Comparison of ENCODE assay signal across 12 cellular contexts in genomic region chr11:130634981-130635473, GRCh38.
DNase-seq lines count a peak whose midpoint lies in the region; ATAC-seq and TF ChIP-seq lines count a peak whose summit lies in the region.
"Had no signal": no experiment of that assay in that cellular context is flagged by ENCODE, and none has a peak within 500 bp of the region (broad histone marks: within the 10 kb centered on the region; RNA-seq: fewer than 3 reads in every experiment).

No MANE protein-coding gene starts in this region.

- ATAC-seq in HG03439 (IDR thresholded peaks at IDR 0.05; ENCODE audit: unreplicated experiment): peak; percentile 38
- ATAC-seq in WTC11: no peak; the same call in 1 of the 2 replicates
- ATAC-seq in GM18868 (IDR thresholded peaks at IDR 0.05; ENCODE audit: unreplicated experiment): no peak
- no peak for ATAC-seq in HG03469 (IDR thresholded peaks at IDR 0.05; ENCODE audit: unreplicated experiment)
- ATAC-seq: naive thymus-derived CD4-positive, alpha-beta T cell had no signal

- no peaks in the 10 kb centered on the region for H3K36me3 Mint-ChIP-seq in WTC11

- CTCF ChIA-PET in WTC11 (lab: Charles Lee): no interaction called here

- no peaks in the 10 kb centered on the region for H3K36me3 ChIP-seq in WERI-Rb-1
- H3K36me3 ChIP-seq: cardiac muscle cell had no signal

- no peaks in the 10 kb centered on the region for H3K9me3 Mint-ChIP-seq in WTC11
- H3K9me3 Mint-ChIP-seq: stimulated activated naive CD8-positive, alpha-beta T cell treated with anti-CD3 and anti-CD28 coated beads, Interleukin-15, Interleukin-2, amounts not matched to agents 100 ng/mL and 50 ng/mL, for 24 hours had no signal

- H3K4me3 Mint-ChIP-seq in WTC11: no peak overlapping the region
- H3K4me3 Mint-ChIP-seq: stimulated activated naive CD8-positive, alpha-beta T cell treated with anti-CD3 and anti-CD28 coated beads, Interleukin-15, Interleukin-2, amounts not matched to agents 100 ng/mL and 50 ng/mL, for 24 hours had no signal

- no peak overlapping the region for H3K27ac Mint-ChIP-seq in WTC11
- H3K27ac Mint-ChIP-seq: stimulated activated naive CD8-positive, alpha-beta T cell treated with anti-CD3 and anti-CD28 coated beads, Interleukin-15, Interleukin-2, amounts not matched to agents 100 ng/mL and 50 ng/mL, for 24 hours had no signal

- no peaks in the 10 kb centered on the region for H3K27me3 ChIP-seq in WERI-Rb-1 (ENCODE audit: insufficient read depth, low read depth, severe bottlenecking)
- H3K27me3 ChIP-seq: cardiac muscle cell had no signal

- no peaks in the 10 kb centered on the region; the same call in 1 of the 2 replicates for H3K27me3 Mint-ChIP-seq in WTC11 (ENCODE audit: low read depth)

- no peaks in the 10 kb centered on the region for H3K9me3 ChIP-seq in WERI-Rb-1 (ENCODE audit: severe bottlenecking)

- DNase-seq in AG10803 (ENCODE audit: low read depth): peak; percentile 67
- no peak for DNase-seq in WTC11 (ENCODE audit: low spot score)
- DNase-seq in iPS-NIHi7 (ENCODE audit: extremely low spot score): peak; percentile 39
- DNase-seq in NCI-H526 treated with DMSO at 0.1 percent for 48 hours (lab: John Stamatoyannopoulos, UW): no peak
- no peak for DNase-seq in WERI-Rb-1
- DNase-seq: GDM1; naive thymus-derived CD4-positive, alpha-beta T cell had no signal

- POLR2A ChIA-PET in WTC11 (lab: Charles Lee): no interaction called here

- TF ChIP-seq CTCF in AG10803 (conservative IDR thresholded peaks at IDR 0.05; ENCODE audit: low read length) (no peak), WTC11 (IDR thresholded peaks at IDR 0.05) (no peak), WERI-Rb-1 (IDR thresholded peaks at IDR 0.05; ENCODE audit: low read depth, low read length) (no peak)

- peaks cover 6% of the 10 kb centered on the region for H3K4me1 Mint-ChIP-seq in WTC11

- H3K27ac ChIP-seq in WERI-Rb-1: no peak overlapping the region
- H3K27ac ChIP-seq: cardiac muscle cell had no signal

- H3K4me3 ChIP-seq in AG10803 (ENCODE audit: low read length): no peak overlapping the region
- no peak overlapping the region for H3K4me3 ChIP-seq in WERI-Rb-1 (ENCODE audit: low read depth, low read length)
- H3K4me3 ChIP-seq: cardiac muscle cell had no signal

TF ChIP-seq in WTC11, 78 proteins besides CTCF, POLR2A, EP300 and RAD21:
- TF ChIP-seq, protein P1, sequence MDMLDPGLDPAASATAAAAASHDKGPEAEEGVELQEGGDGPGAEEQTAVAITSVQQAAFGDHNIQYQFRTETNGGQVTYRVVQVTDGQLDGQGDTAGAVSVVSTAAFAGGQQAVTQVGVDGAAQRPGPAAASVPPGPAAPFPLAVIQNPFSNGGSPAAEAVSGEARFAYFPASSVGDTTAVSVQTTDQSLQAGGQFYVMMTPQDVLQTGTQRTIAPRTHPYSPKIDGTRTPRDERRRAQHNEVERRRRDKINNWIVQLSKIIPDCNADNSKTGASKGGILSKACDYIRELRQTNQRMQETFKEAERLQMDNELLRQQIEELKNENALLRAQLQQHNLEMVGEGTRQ (CRISPR knock-in tag; IDR thresholded peaks at IDR 0.05): no peak
- TF ChIP-seq ELF4 (CRISPR knock-in tag; IDR thresholded peaks at IDR 0.05; ENCODE audit: low read depth) (no peak), PREB (CRISPR knock-in tag; IDR thresholded peaks at IDR 0.05; ENCODE audit: borderline replicate concordance) (no peak), ZNF263 (CRISPR knock-in tag; IDR thresholded peaks at IDR 0.05; ENCODE audit: low read depth) (peak; percentile 60; the same call in 1 of the 2 replicates), ARID4B (CRISPR knock-in tag; IDR thresholded peaks at IDR 0.05; ENCODE audit: borderline replicate concordance) (no peak)
- TF ChIP-seq, protein P2, sequence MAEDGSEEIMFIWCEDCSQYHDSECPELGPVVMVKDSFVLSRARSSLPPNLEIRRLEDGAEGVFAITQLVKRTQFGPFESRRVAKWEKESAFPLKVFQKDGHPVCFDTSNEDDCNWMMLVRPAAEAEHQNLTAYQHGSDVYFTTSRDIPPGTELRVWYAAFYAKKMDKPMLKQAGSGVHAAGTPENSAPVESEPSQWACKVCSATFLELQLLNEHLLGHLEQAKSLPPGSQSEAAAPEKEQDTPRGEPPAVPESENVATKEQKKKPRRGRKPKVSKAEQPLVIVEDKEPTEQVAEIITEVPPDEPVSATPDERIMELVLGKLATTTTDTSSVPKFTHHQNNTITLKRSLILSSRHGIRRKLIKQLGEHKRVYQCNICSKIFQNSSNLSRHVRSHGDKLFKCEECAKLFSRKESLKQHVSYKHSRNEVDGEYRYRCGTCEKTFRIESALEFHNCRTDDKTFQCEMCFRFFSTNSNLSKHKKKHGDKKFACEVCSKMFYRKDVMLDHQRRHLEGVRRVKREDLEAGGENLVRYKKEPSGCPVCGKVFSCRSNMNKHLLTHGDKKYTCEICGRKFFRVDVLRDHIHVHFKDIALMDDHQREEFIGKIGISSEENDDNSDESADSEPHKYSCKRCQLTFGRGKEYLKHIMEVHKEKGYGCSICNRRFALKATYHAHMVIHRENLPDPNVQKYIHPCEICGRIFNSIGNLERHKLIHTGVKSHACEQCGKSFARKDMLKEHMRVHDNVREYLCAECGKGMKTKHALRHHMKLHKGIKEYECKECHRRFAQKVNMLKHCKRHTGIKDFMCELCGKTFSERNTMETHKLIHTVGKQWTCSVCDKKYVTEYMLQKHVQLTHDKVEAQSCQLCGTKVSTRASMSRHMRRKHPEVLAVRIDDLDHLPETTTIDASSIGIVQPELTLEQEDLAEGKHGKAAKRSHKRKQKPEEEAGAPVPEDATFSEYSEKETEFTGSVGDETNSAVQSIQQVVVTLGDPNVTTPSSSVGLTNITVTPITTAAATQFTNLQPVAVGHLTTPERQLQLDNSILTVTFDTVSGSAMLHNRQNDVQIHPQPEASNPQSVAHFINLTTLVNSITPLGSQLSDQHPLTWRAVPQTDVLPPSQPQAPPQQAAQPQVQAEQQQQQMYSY (CRISPR knock-in tag; IDR thresholded peaks at IDR 0.05): 0 out of 2 replicates have a peak, but pooled peaks have one; percentile 39

Comparison
In these comparisons a context has a peak if more than half of its experiments do, and no peak if none do; other contexts are left out.
1. DNase-seq: peak in AG10803 (single experiment) and iPS-NIHi7 (single experiment); none in WTC11 (single experiment), NCI-H526 treated with DMSO at 0.1 percent for 48 hours (single experiment) and WERI-Rb-1 (single experiment).